In genomic region chr7:135430626-135431025, GRCh38 we compare ENCODE assay signal across 38 cellular contexts.
"Had no signal": no experiment of that assay in that cellular context is flagged by ENCODE, and none has a peak within 500 bp of the region (broad histone marks: within the 10 kb centered on the region; RNA-seq: fewer than 3 reads in every experiment).

No MANE protein-coding gene starts in this region.

- DNase-seq: activated B cell treated with CpG ODN at 0.5 μM for 24 hours; activated CD4-positive, alpha-beta memory T cell treated with anti-CD3 and anti-CD28 coated beads, Interleukin-2, amount 10 ng/mL, durations not matched to agents 7 days and 5 days; activated CD4-positive, alpha-beta T cell treated with anti-CD3 and anti-CD28 coated beads for 1 hour; activated CD4-positive, alpha-beta T cell treated with anti-CD3 and anti-CD28 coated beads for 48 hours; activated CD8-positive, alpha-beta memory T cell treated with anti-CD3 and anti-CD28 coated beads for 24 hours; activated CD8-positive, alpha-beta memory T cell treated with anti-CD3 and anti-CD28 coated beads, Interleukin-2, amount 10 ng/mL, durations not matched to agents 7 days and 5 days; activated effector memory CD4-positive, alpha-beta T cell treated with anti-CD3 and anti-CD28 coated beads, Interleukin-2, amount 50 U/mL, for 16 hours; activated naive CD4-positive, alpha-beta T cell; activated naive CD4-positive, alpha-beta T cell treated with anti-CD3 and anti-CD28 coated beads, Interleukin-2, amount 50 U/mL, for 16 hours; activated naive CD8-positive, alpha-beta T cell treated with anti-CD3 and anti-CD28 coated beads for 36 hours; activated T-cell treated with anti-CD3 and anti-CD28 coated beads, Interleukin-2, amount 50 U/mL, for 1 hour; activated T-cell treated with anti-CD3 and anti-CD28 coated beads, Interleukin-2, amount 50 U/mL, for 72 hours; amygdala; NCI-H1092 treated with DMSO at 0.1 percent for 48 hours; NCI-H1417; NCI-H146; NCI-H187; NCI-H2029 treated with DMSO at 0.1 percent for 48 hours; NCI-H2107; NCI-H2171; NCI-H510A; NCI-H526; NCI-H748 treated with DMSO at 0.1 percent for 48 hours; NK-92 treated with Interleukin-12 subunit alpha and Interleukin-12 subunit beta, amount 100 ng/mL, for 24 hours; PC-3; Peyer's patch; RPMI8226; SHP77 treated with DMSO at 0.1 percent for 48 hours; SK-N-SH; T-cell; T1000 had no signal

- H3K4me2 ChIP-seq: KMS-11, SK-N-SH had no signal

- H3K4me3 Mint-ChIP-seq: activated B cell treated with CpG ODN at 0.5 μM for 24 hours; activated CD4-positive, alpha-beta memory T cell treated with anti-CD3 and anti-CD28 coated beads, Interleukin-2, amount 10 ng/mL, durations not matched to agents 7 days and 5 days; activated CD8-positive, alpha-beta memory T cell treated with anti-CD3 and anti-CD28 coated beads, Interleukin-2, amount 10 ng/mL, durations not matched to agents 7 days and 5 days; activated naive CD8-positive, alpha-beta T cell treated with anti-CD3 and anti-CD28 coated beads for 36 hours; activated T-cell treated with anti-CD3 and anti-CD28 coated beads, Interleukin-2, amount 50 U/mL, for 72 hours; activated T-helper 17 cell treated with anti-CD3 and anti-CD28 coated beads, Interleukin-2, amount 50 U/mL, for 72 hours; central memory CD8-positive, alpha-beta T cell; T-cell had no signal

- H3K4me1 ChIP-seq: Peyer's patch, SJSA1 had no signal

- H3K9me3 Mint-ChIP-seq: activated CD4-positive, alpha-beta memory T cell treated with anti-CD3 and anti-CD28 coated beads, Interleukin-2, amount 10 ng/mL, durations not matched to agents 7 days and 5 days had no signal

- H3K36me3 ChIP-seq: cardiac muscle cell, Peyer's patch had no signal

- H3K27me3 Mint-ChIP-seq: activated B cell treated with CpG ODN at 0.5 μM for 24 hours; activated CD4-positive, alpha-beta memory T cell treated with anti-CD3 and anti-CD28 coated beads, Interleukin-2, amount 10 ng/mL, durations not matched to agents 7 days and 5 days; activated CD8-positive, alpha-beta memory T cell treated with anti-CD3 and anti-CD28 coated beads, Interleukin-2, amount 10 ng/mL, durations not matched to agents 7 days and 5 days; activated naive CD8-positive, alpha-beta T cell treated with anti-CD3 and anti-CD28 coated beads for 36 hours; activated T-helper 17 cell treated with anti-CD3 and anti-CD28 coated beads, Interleukin-2, amount 50 U/mL, for 72 hours; central memory CD8-positive, alpha-beta T cell; T-cell had no signal

- H3K27ac Mint-ChIP-seq: activated B cell treated with CpG ODN at 0.5 μM for 24 hours; activated CD4-positive, alpha-beta memory T cell treated with anti-CD3 and anti-CD28 coated beads, Interleukin-2, amount 10 ng/mL, durations not matched to agents 7 days and 5 days; activated CD8-positive, alpha-beta memory T cell treated with anti-CD3 and anti-CD28 coated beads, Interleukin-2, amount 10 ng/mL, durations not matched to agents 7 days and 5 days; activated naive CD8-positive, alpha-beta T cell treated with anti-CD3 and anti-CD28 coated beads for 36 hours; activated T-cell treated with anti-CD3 and anti-CD28 coated beads, Interleukin-2, amount 50 U/mL, for 72 hours; activated T-helper 17 cell treated with anti-CD3 and anti-CD28 coated beads, Interleukin-2, amount 50 U/mL, for 72 hours; T-cell had no signal

- ATAC-seq: activated CD8-positive, alpha-beta memory T cell treated with anti-CD3 and anti-CD28 coated beads, Interleukin-2, amount 10 ng/mL, durations not matched to agents 7 days and 5 days; activated T-cell treated with anti-CD3 and anti-CD28 coated beads, Interleukin-2, amount 50 U/mL, for 72 hours; activated T-helper 17 cell treated with anti-CD3 and anti-CD28 coated beads, Interleukin-2, amount 50 U/mL, for 72 hours; PC-3; T-cell had no signal

- H3K27me3 ChIP-seq: ascending aorta, cardiac muscle cell, Peyer's patch, SJSA1 had no signal

- H3K4me3 ChIP-seq: ascending aorta, cardiac muscle cell, Peyer's patch, SJSA1 had no signal

- H3K27ac ChIP-seq: ascending aorta, cardiac muscle cell, KMS-11, Peyer's patch, SJSA1, VCaP had no signal

- H3K9ac ChIP-seq: KMS-11, SK-N-SH had no signal

- H3K9me3 ChIP-seq: ascending aorta, Peyer's patch, SJSA1 had no signal
